18 cellular contexts compared by ENCODE assay signal in the genomic region with DNA sequence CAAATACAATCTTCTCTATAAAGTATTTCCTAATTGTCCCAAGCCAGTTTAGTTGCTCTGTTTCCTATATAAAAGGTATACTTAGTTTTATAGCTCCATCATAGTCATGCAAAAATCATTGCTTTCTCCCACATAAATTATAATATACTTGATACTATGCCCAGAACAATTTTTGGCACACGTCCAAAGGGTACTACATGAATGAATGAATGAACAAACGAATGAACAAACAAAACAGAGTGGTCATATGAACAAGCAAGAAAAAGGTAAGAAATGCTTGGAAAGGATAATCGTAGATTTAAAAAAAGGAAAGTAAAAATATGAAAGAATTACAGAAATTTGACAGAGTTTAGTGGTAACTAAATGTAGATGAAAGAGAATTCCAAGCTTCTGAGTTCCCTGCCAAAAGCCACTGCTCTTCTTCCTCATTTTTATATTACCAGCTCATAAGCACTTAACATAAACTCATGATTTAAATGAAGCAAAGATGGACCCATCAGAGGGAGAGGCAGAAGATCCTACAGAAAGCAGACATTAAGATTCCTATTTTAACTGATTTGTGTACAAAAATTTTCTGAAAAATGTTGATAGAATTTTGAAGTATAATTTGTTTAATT.
DNase-seq lines count a peak whose midpoint lies in the region; ATAC-seq, FAIRE-seq and TF ChIP-seq lines count a peak whose summit lies in the region.
"Had no signal": no experiment of that assay in that cellular context is flagged by ENCODE, and none has a peak within 500 bp of the region (broad histone marks: within the 10 kb centered on the region; RNA-seq: fewer than 3 reads in every experiment).

No MANE protein-coding gene starts in this region.

- H2BK120ac ChIP-seq in mesenchymal stem cell (ENCODE audit: low read depth, low read length), result no peak overlapping the region

- H3K14ac ChIP-seq in mesenchymal stem cell (ENCODE audit: low read length in 2 of 2), result no peak overlapping the region

- H3K9ac ChIP-seq in mesenchymal stem cell (ENCODE audit: low read length) (peak overlapping the region; percentile 21), kidney (ENCODE audit: low read length in 2 of 2) (no peak overlapping the region)

- H3K79me1 ChIP-seq in mesenchymal stem cell (replicated peaks; ENCODE audit: low read length, poor library complexity, severe bottlenecking), result no peaks in the 10 kb centered on the region

- no peak overlapping the region for H2AFZ ChIP-seq in mesenchymal stem cell (ENCODE audit: low read depth, low read length)

- no peak overlapping the region for H4K8ac ChIP-seq in mesenchymal stem cell (ENCODE audit: low read length)

- H4K91ac ChIP-seq in mesenchymal stem cell (ENCODE audit: low read length), result no peak overlapping the region

- H3K23ac ChIP-seq in mesenchymal stem cell (ENCODE audit: low read length in 2 of 2), result no peak overlapping the region

- H2AK5ac ChIP-seq in mesenchymal stem cell (ENCODE audit: low read length, severe bottlenecking), result no peak overlapping the region

- DNase-seq in AG10803 (ENCODE audit: low read depth), result peak; percentile 57
- DNase-seq in LHCN-M2 (ENCODE audit: low read depth), result peak; percentile 16
- DNase-seq in bronchial epithelial cell (ENCODE audit: low read depth), result peak; percentile 4
- no peak for DNase-seq in mesenchymal stem cell
- DNase-seq in kidney, result no peak
- DNase-seq in KBM-7, result no peak
- DNase-seq in activated CD8-positive, alpha-beta memory T cell treated with anti-CD3 and anti-CD28 coated beads, Interleukin-2, amount 50 U/mL, for 48 hours, result no peak
- DNase-seq: activated naive CD4-positive, alpha-beta T cell treated with Interleukin-2 at 50 U/mL for 16 hours; head of caudate nucleus; NCI-H1694 treated with DMSO at 0.1 percent for 48 hours; NCI-H526; occipital lobe; RPMI8226; stimulated activated naive CD4-positive, alpha-beta T cell treated with Interleukin-2 at 50 U/mL for 16 hours had no signal

- TF ChIP-seq CTCF in AG10803 (conservative IDR thresholded peaks at IDR 0.05; ENCODE audit: low read length) (no peak), bronchial epithelial cell (IDR thresholded peaks at IDR 0.05; ENCODE audit: insufficient read depth, low read length, severe bottlenecking) (no peak), kidney (IDR thresholded peaks at IDR 0.05; ENCODE audit: borderline replicate concordance, extremely low read depth, insufficient read depth) (no peak)

- no peak overlapping the region for H3K4me2 ChIP-seq in mesenchymal stem cell (ENCODE audit: low read length, poor library complexity, severe bottlenecking)

- ATAC-seq in HG03354 (IDR thresholded peaks at IDR 0.05; ENCODE audit: poor library complexity, severe bottlenecking, unreplicated experiment), result no peak
- ATAC-seq: activated CD4-positive, CD25-positive, alpha-beta regulatory T cell treated with anti-CD3 and anti-CD28 coated beads, Interleukin-2, amount 50 U/mL, for 24 hours had no signal

- WGBS in mesenchymal stem cell, result 88% methylated on average over 3 of the region's 3 CpGs

- no peak overlapping the region for H3K4ac ChIP-seq in mesenchymal stem cell (ENCODE audit: low read depth in 1 of 2, low read length in 2 of 2)

- no peak overlapping the region for H2BK15ac ChIP-seq in mesenchymal stem cell (ENCODE audit: low read depth, poor library complexity, severe bottlenecking)

- H3K4me1 ChIP-seq in mesenchymal stem cell (ENCODE audit: control insufficient read depth, insufficient read depth, low read depth, low read length), result peaks cover 3% of the 10 kb centered on the region
- peaks cover 5 to 13% of the 10 kb centered on the region in 2 donors for H3K4me1 ChIP-seq in kidney (ENCODE audit: control insufficient read depth in 1 of 2, insufficient read depth in 1 of 2, low read depth in 1 of 2, low read length in 2 of 2)

- H2BK5ac ChIP-seq in mesenchymal stem cell (ENCODE audit: low read depth, low read length, poor library complexity, severe bottlenecking), result no peak overlapping the region

- H3K36me3 ChIP-seq in bronchial epithelial cell (ENCODE audit: control insufficient read depth, insufficient read depth, low read length), result no peaks in the 10 kb centered on the region
- H3K36me3 ChIP-seq in mesenchymal stem cell (ENCODE audit: control insufficient read depth in 1 of 2, insufficient read depth in 2 of 2, low read depth in 1 of 2, low read length in 2 of 2), result no peaks in the 10 kb centered on the region
- H3K36me3 ChIP-seq in kidney (ENCODE audit: control insufficient read depth in 1 of 2, insufficient read depth in 2 of 2, low read length in 2 of 2), result no peaks in the 10 kb centered on the region

- no peak overlapping the region for H3K18ac ChIP-seq in mesenchymal stem cell (ENCODE audit: low read depth in 1 of 2, low read length in 2 of 2)

- no peak overlapping the region for H2BK12ac ChIP-seq in mesenchymal stem cell (ENCODE audit: low read length in 2 of 2)

- in situ Hi-C loops in KBM-7 (cut with MboI; ENCODE audit: low pct_unique_long_range_greater_than_20kb, low sequenced_read_pairs), result no loop called here

- no peak overlapping the region for H3K4me3 ChIP-seq in AG10803 (ENCODE audit: low read length)
- no peak overlapping the region for H3K4me3 ChIP-seq in bronchial epithelial cell (ENCODE audit: low read depth, low read length)
- H3K4me3 ChIP-seq in mesenchymal stem cell (ENCODE audit: insufficient read depth in 1 of 2, low read depth in 1 of 2, low read length in 2 of 2), result no peak overlapping the region
- H3K4me3 ChIP-seq in kidney (ENCODE audit: low read length in 2 of 2), result no peak overlapping the region
- H3K4me3 ChIP-seq: mucosa of descending colon had no signal

- H3K9me3 ChIP-seq in mesenchymal stem cell (ENCODE audit: control insufficient read depth, low read length) (no peaks in the 10 kb centered on the region), kidney (ENCODE audit: control insufficient read depth in 1 of 2, low read length in 2 of 2) (no peaks in the 10 kb centered on the region)
- H3K9me3 ChIP-seq: mucosa of descending colon had no signal

- FAIRE-seq in bronchial epithelial cell (lab: Jason Lieb, UNC) (no peak), kidney (lab: Jason Lieb, UNC) (no peak)

- H3K27me3 ChIP-seq in bronchial epithelial cell (ENCODE audit: control insufficient read depth, insufficient read depth, low read length) (no peaks in the 10 kb centered on the region), mesenchymal stem cell (ENCODE audit: control insufficient read depth in 1 of 2, insufficient read depth in 1 of 2, low read length in 2 of 2) (no peaks in the 10 kb centered on the region)

- H3K27ac ChIP-seq in mesenchymal stem cell (ENCODE audit: low read length, poor library complexity, severe bottlenecking) (peak overlapping the region; percentile 34), kidney (ENCODE audit: low read depth in 2 of 2, low read length in 2 of 2) (no peak overlapping the region)
- H3K27ac ChIP-seq: C4-2B had no signal

- intact Hi-C loops in kidney (cut with DNase I), result no loop called here

Comparison
In these comparisons a context has a peak if more than half of its experiments do, and no peak if none do; other contexts are left out.
1. DNase-seq: peak in AG10803 (single experiment), LHCN-M2 (single experiment) and bronchial epithelial cell (single experiment); none in mesenchymal stem cell (single experiment), kidney (single experiment), KBM-7 (single experiment) and activated CD8-positive, alpha-beta memory T cell treated with anti-CD3 and anti-CD28 coated beads, Interleukin-2, amount 50 U/mL, for 48 hours (single experiment).